ENCODE assay signal across 8 cellular contexts in genomic region chrX:130393451-130394074, GRCh38. TPM values are rescaled to one million over a fixed set of nuclear protein-coding genes. Genes with fewer than 3 reads are reported as not detected.
DNase-seq lines count a peak whose midpoint lies in the region; ATAC-seq, FAIRE-seq and TF ChIP-seq lines count a peak whose summit lies in the region.

No MANE protein-coding gene starts in this region.

- H3K27me3 ChIP-seq in Karpas-422 (ENCODE audit: low read length) (no peaks in the 10 kb centered on the region), pancreas (peaks cover 0 to 28% (median 1%) of the 10 kb centered on the region in 4 donors)

- H2AFZ ChIP-seq in Karpas-422 (ENCODE audit: low read length): no peak overlapping the region

- no peak overlapping the region for H3K27ac ChIP-seq in Karpas-422 (ENCODE audit: low read length)
- no peak overlapping the region for H3K27ac ChIP-seq in SK-N-MC
- H3K27ac ChIP-seq in pancreas: no peak overlapping the region

- DNase-seq in EH (ENCODE audit: low read depth): peak; percentile 53
- peak; percentile 46 for DNase-seq in Karpas-422
- DNase-seq in SK-N-MC (ENCODE audit: low read depth, low spot score): peak; percentile 8
- peak; percentile 56 for DNase-seq in fibroblast of pulmonary artery (ENCODE audit: low read depth)
- peak; percentile 25 to 71 (median 54) for DNase-seq in pancreas

- TF ChIP-seq POLR2A in GM18505 (IDR thresholded peaks at IDR 0.05; ENCODE audit: borderline replicate concordance, extremely low read depth, insufficient read depth, insufficient read length): no peak

- WGBS in pancreas, 2 donors: 20 to 27% methylated on average over 5 of the region's 5 CpGs

- no peaks in the 10 kb centered on the region for H4K20me1 ChIP-seq in Karpas-422 (ENCODE audit: insufficient read depth, low read depth, low read length)

- TF ChIP-seq CTCF in fibroblast of pulmonary artery (IDR thresholded peaks at IDR 0.05; ENCODE audit: low read length, missing control alignments): peak; percentile 76
- peak; percentile 45 to 73 (median 57) for TF ChIP-seq CTCF in pancreas (IDR thresholded peaks at IDR 0.05)

- H3K9me3 ChIP-seq in Karpas-422 (ENCODE audit: low read length) (no peaks in the 10 kb centered on the region), SK-N-MC (ENCODE audit: low read depth, low read length) (no peaks in the 10 kb centered on the region), pancreas (no peaks in the 10 kb centered on the region)

- H3K36me3 ChIP-seq in Karpas-422 (ENCODE audit: insufficient read depth, low read length): no peaks in the 10 kb centered on the region
- no peaks in the 10 kb centered on the region for H3K36me3 ChIP-seq in SK-N-MC (ENCODE audit: insufficient read depth, low read length)
- H3K36me3 ChIP-seq in pancreas: no peaks in the 10 kb centered on the region

- intact Hi-C loops in pancreas (cut with DNase I): loop anchor here in 2 of 3 donors (5.0 to 10.0 kb wide), 2 partner anchors 519 to 521 kb away; no protein-coding TSS in a partner anchor

- no peak for FAIRE-seq in pancreas (lab: Jason Lieb, UNC)

- no peaks in the 10 kb centered on the region for H3K79me2 ChIP-seq in Karpas-422 (ENCODE audit: low read length)

- no peak overlapping the region for H3K4me2 ChIP-seq in Karpas-422 (ENCODE audit: low read depth, low read length, poor library complexity, severe bottlenecking)

- H3K4me3 ChIP-seq in Karpas-422 (ENCODE audit: low read length) (no peak overlapping the region), SK-N-MC (no peak overlapping the region), fibroblast of pulmonary artery (replicated peaks; ENCODE audit: low read depth, low read length) (no peak overlapping the region), pancreas (no peak overlapping the region)

- H3K4me1 ChIP-seq in Karpas-422 (ENCODE audit: low read length) (no peaks in the 10 kb centered on the region), pancreas (no peaks in the 10 kb centered on the region)

- no peak overlapping the region for H3K9ac ChIP-seq in Karpas-422 (ENCODE audit: low read length)
- no peak overlapping the region for H3K9ac ChIP-seq in SK-N-MC (ENCODE audit: insufficient read length)

- H3K9me2 ChIP-seq in Karpas-422 (replicated peaks; ENCODE audit: insufficient read depth, low read length): no peaks in the 10 kb centered on the region

- peak; percentile 69 to 94 (median 91) for ATAC-seq in pancreas
- no peak for ATAC-seq in HG03342 (IDR thresholded peaks at IDR 0.05; ENCODE audit: unreplicated experiment)
- no peak for ATAC-seq in GM21423 (IDR thresholded peaks at IDR 0.05; ENCODE audit: unreplicated experiment)
- no peak for ATAC-seq in GM18505 (IDR thresholded peaks at IDR 0.05; ENCODE audit: unreplicated experiment)

RNA-seq across cellular contexts. Expression of gene GPR119, which starts 8.1 kb away (rescaled TPM):
- not detected in 2 replicates for total RNA-seq in Karpas-422 (2014; rRNA removed; shearing (Covaris generic); ENCODE audit: low replicate concordance)
- total RNA-seq in pancreas: 1 to 10 TPM in 3 of 6 donors, under 1 TPM in 3; 0.19 to 3.3 (median 0.98) TPM
- 1 to 10 TPM in 1 of 2 donors, not detected in 1; 7.6 TPM for polyA plus RNA-seq in pancreas

RNA-seq across cellular contexts. Expression of gene RBMX2, which starts 8.2 kb away (rescaled TPM):
- 16.0 and 30.0 TPM in 2 replicates for total RNA-seq in Karpas-422 (2014; rRNA removed; shearing (Covaris generic); ENCODE audit: low replicate concordance)
- total RNA-seq in pancreas: 10 to 100 TPM in 2 of 6 donors, 1 to 10 TPM in 4; 6.2 to 10.5 (median 8.8) TPM
- polyA plus RNA-seq in pancreas: 10 to 100 TPM; 13.6 to 28.2 TPM

RNA-seq across cellular contexts. Expression of gene SLC25A14, which starts 53.8 kb away (rescaled TPM):
- total RNA-seq in Karpas-422 (2014; rRNA removed; shearing (Covaris generic); ENCODE audit: low replicate concordance): 18.3 and 20.8 TPM in 2 replicates
- total RNA-seq in pancreas: 10 to 100 TPM in 1 of 6 donors, 1 to 10 TPM in 5; 4.5 to 11.3 (median 6.6) TPM
- polyA plus RNA-seq in pancreas: 10 to 100 TPM; 15.1 to 37.1 TPM

Comparison
In these comparisons a context has a peak if more than half of its experiments do, and no peak if none do; other contexts are left out.
1. ATAC-seq: peak in pancreas (4 of 4); none in HG03342 (single experiment), GM21423 (single experiment) and GM18505 (single experiment).
2. Peak in every context shown above with its lines, with median percentiles within 50 percentile points of each other: DNase-seq.